In the genomic region with DNA sequence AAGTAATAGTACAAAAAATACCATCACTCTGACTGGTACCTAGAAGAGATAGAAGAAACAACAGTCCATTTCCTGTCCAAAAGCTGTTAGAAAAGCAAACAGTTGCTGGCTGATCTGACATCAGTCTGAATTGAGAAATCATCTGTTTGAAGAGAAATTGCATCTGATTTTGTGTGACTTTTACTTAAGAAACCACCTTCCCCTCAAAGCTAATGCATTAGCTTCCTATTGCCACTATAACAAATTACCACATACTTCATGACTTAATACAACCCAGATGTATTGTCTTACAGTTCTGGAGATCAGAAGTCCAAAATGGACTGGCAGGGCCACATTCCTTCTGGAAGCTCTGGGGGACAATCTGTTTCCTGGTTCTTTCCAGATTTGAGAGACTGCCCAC, we compare ENCODE assay signal across 13 cellular contexts.
"Had no signal": no experiment of that assay in that cellular context is flagged by ENCODE, and none has a peak within 500 bp of the region (broad histone marks: within the 10 kb centered on the region; RNA-seq: fewer than 3 reads in every experiment).

No MANE protein-coding gene starts in this region.

- H3K4me1 ChIP-seq: parathyroid adenoma, spleen, transverse colon had no signal

- ATAC-seq: naive thymus-derived CD4-positive, alpha-beta T cell had no signal

- H3K27me3 ChIP-seq: spleen, transverse colon had no signal

- H3K36me3 ChIP-seq: spleen, transverse colon had no signal

- H3K9ac ChIP-seq: parathyroid adenoma had no signal

- H3K9me3 ChIP-seq: spleen, transverse colon had no signal

- H3K4me3 ChIP-seq: spleen, transverse colon had no signal

- H3K79me2 ChIP-seq: parathyroid adenoma had no signal

- H3K27ac ChIP-seq: parathyroid adenoma, spleen, transverse colon had no signal

- DNase-seq: activated B cell treated with CpG ODN at 0.5 μM for 24 hours; activated CD4-positive, alpha-beta T cell treated with anti-CD3 and anti-CD28 coated beads, Interleukin-2, amount 10 ng/mL, durations not matched to agents 24 days and 14 days; activated naive CD4-positive, alpha-beta T cell; caudate nucleus; endodermal cell; naive thymus-derived CD4-positive, alpha-beta T cell; retina; spleen; stimulated activated CD4-positive, alpha-beta T cell treated with anti-CD3 and anti-CD28 coated beads, Interleukin-2, amount 100 ng/mL, for 24 hours; stimulated activated naive CD4-positive, alpha-beta T cell; substantia nigra; transverse colon had no signal

- H2AFZ ChIP-seq: parathyroid adenoma had no signal
